ENCODE assay signal across 10 cellular contexts in the genomic region with DNA sequence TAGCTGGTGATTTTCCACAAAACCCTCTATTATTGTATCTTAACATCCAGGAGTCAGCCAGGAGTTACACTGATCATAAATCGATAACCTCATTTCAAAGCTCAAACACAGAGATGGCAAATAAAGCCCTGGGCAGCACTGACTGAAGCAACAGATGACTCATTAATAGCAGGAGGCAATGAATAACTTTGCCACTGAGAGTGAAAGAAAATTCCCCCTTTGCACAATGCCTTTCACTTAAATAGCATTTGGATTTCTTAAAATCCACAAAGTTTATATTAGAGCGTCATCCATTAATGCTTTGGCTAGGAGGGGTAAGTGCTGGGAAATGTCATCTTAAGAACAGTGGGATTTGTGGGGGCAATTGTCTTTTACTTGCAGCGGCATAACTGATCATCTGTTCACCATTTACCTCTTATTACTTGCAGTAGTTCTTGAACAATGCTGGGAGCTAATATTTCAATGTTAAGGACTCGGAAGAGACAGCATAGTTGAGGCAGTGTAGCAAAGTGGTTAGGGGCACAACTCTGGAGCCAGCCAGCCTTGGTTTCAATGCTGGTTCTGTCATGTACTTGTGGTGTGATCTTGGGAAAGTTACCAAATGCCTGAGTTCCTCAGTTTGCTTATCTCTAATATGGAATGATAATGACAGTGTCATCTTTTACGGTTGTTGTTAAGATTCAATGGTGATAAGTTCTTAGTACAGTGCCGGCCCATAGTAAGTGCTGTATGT.
DNase-seq lines count a peak whose midpoint lies in the region; ATAC-seq lines count a peak whose summit lies in the region.
"Had no signal": no experiment of that assay in that cellular context is flagged by ENCODE, and none has a peak within 500 bp of the region (broad histone marks: within the 10 kb centered on the region; RNA-seq: fewer than 3 reads in every experiment).

No MANE protein-coding gene starts in this region.

- DNase-seq in dermis microvascular lymphatic vessel endothelial cell (ENCODE audit: low read depth in 2 of 2) (peak; percentile 36 to 78), renal cortical epithelial cell (ENCODE audit: low read depth) (peak; percentile 98), hypothalamus (lab: John Stamatoyannopoulos, UW) (no peak), NAMALWA (ENCODE audit: low spot score) (no peak)
- DNase-seq in activated CD8-positive, alpha-beta memory T cell treated with anti-CD3 and anti-CD28 coated beads, Interleukin-2, amount 50 U/mL, for 4 hours, result no peak
- DNase-seq: activated CD4-positive, alpha-beta T cell treated with anti-CD3 and anti-CD28 coated beads, Interleukin-2, amount 50 U/mL, for 4 hours; NCI-H1105 had no signal

- ATAC-seq in GM18870 (IDR thresholded peaks at IDR 0.05; ENCODE audit: unreplicated experiment) (peak; percentile 90), HG03442 (IDR thresholded peaks at IDR 0.05; ENCODE audit: unreplicated experiment) (peak; percentile 76), HG03097 (IDR thresholded peaks at IDR 0.05; ENCODE audit: low FRiP score, unreplicated experiment) (no peak)

Comparison
In these comparisons a context has a peak if more than half of its experiments do, and no peak if none do; other contexts are left out.
1. DNase-seq: peak in dermis microvascular lymphatic vessel endothelial cell (2 of 2) and renal cortical epithelial cell (single experiment); none in activated CD8-positive, alpha-beta memory T cell treated with anti-CD3 and anti-CD28 coated beads, Interleukin-2, amount 50 U/mL, for 4 hours (single experiment), hypothalamus (0 of 51) and NAMALWA (single experiment).